ENCODE assay signal across 8 cellular contexts in the genomic region with DNA sequence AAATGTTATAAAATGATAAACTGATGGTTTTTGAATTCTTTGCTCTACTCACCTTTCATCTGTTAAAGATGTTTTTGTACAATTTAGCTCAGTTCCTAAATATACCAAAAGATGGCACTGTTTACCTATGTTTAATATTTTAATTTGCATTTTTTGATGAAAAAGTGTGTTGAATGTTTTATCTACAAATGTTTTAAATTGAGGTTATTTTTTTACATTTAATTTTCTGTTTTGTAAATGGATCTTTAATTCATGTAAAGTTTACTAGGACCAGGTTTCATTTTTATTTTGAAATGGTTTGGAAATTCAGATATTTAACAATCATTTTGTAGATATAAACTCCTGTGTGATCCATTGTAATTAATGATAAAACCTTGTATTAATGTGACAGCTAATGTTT. TPM values are rescaled to one million over a fixed set of nuclear protein-coding genes. Genes with fewer than 3 reads are reported as not detected.
DNase-seq lines count a peak whose midpoint lies in the region; ATAC-seq and TF ChIP-seq lines count a peak whose summit lies in the region.

No MANE protein-coding gene starts in this region.

- H3K9ac ChIP-seq in DND-41 (ENCODE audit: low read depth, low read length): peak overlapping the region; percentile 44

- H3K27me3 ChIP-seq in DND-41 (ENCODE audit: insufficient read depth, low read length, poor library complexity) (no peaks in the 10 kb centered on the region), ascending aorta (no peaks in the 10 kb centered on the region), lower lobe of right lung (ENCODE audit: low read depth) (no peaks in the 10 kb centered on the region)

- TF ChIP-seq CTCF in DND-41 (IDR thresholded peaks at IDR 0.05; ENCODE audit: borderline replicate concordance, extremely low read depth, low read length, poor library complexity, severe bottlenecking): peak; percentile 77
- peak; percentile 41 to 67 (median 52) for TF ChIP-seq CTCF in ascending aorta (IDR thresholded peaks at IDR 0.05)
- peak; percentile 71 for TF ChIP-seq CTCF in lower lobe of right lung (IDR thresholded peaks at IDR 0.05)

- intact Hi-C loops in ascending aorta (cut with DNase I) (loop anchor here (2.0 kb wide), 1 partner anchor 1025 kb away; no protein-coding TSS in a partner anchor), lower lobe of right lung (cut with DNase I) (loop anchor here (10.0 kb wide), 1 partner anchor 1021 kb away; no protein-coding TSS in a partner anchor)

- no peak overlapping the region for H2AFZ ChIP-seq in DND-41 (ENCODE audit: low read depth, low read length)

- no peak for DNase-seq in DND-41
- DNase-seq in Kasumi-1 (lab: John Stamatoyannopoulos, UW): peak; percentile 46 to 58
- DNase-seq in ascending aorta (ENCODE audit: low spot score in 2 of 2): no peak
- no peak for DNase-seq in lower lobe of right lung
- DNase-seq in NCI-H1048 (lab: John Stamatoyannopoulos, UW): no peak
- DNase-seq in HuH-7.5 (ENCODE audit: low spot score): no peak
- no peak for DNase-seq in HuH-7 (ENCODE audit: low spot score)
- DNase-seq in HPDE6-E6E7 (ENCODE audit: extremely low spot score): no peak

- peaks cover 37% of the 10 kb centered on the region for H3K79me2 ChIP-seq in DND-41 (ENCODE audit: insufficient read depth, low read length)

- H3K36me3 ChIP-seq in DND-41 (ENCODE audit: insufficient read depth, low read length) (peaks cover 3% of the 10 kb centered on the region; the same call in 1 of the 2 replicates), ascending aorta (no peaks in the 10 kb centered on the region), lower lobe of right lung (no peaks in the 10 kb centered on the region)

- no peaks in the 10 kb centered on the region for H3K9me3 ChIP-seq in DND-41 (ENCODE audit: insufficient read depth, low read length, severe bottlenecking)
- no peaks in the 10 kb centered on the region for H3K9me3 ChIP-seq in ascending aorta
- H3K9me3 ChIP-seq in lower lobe of right lung: no peaks in the 10 kb centered on the region

- peak overlapping the region in 1 of 2 experiments; percentile 4; a peak in 1 of 4 replicates for H3K4me3 ChIP-seq in DND-41 (ENCODE audit: low read depth in 1 of 2, low read length in 2 of 2)
- no peak overlapping the region for H3K4me3 ChIP-seq in ascending aorta
- no peak overlapping the region for H3K4me3 ChIP-seq in lower lobe of right lung

- peaks cover 23% of the 10 kb centered on the region for H3K4me1 ChIP-seq in DND-41 (ENCODE audit: insufficient read depth, low read length)
- H3K4me1 ChIP-seq in ascending aorta: no peaks in the 10 kb centered on the region
- peaks cover 3% of the 10 kb centered on the region for H3K4me1 ChIP-seq in lower lobe of right lung

- H4K20me1 ChIP-seq in DND-41 (ENCODE audit: insufficient read depth, low read length): no peaks in the 10 kb centered on the region

- H3K4me2 ChIP-seq in DND-41 (ENCODE audit: insufficient read depth, low read length): peak overlapping the region; percentile 52

- ATAC-seq in DND-41 (ENCODE audit: insufficient read depth, low read depth): no peak
- no peak for ATAC-seq in lower lobe of right lung

- peak overlapping the region; percentile 74 for H3K27ac ChIP-seq in DND-41 (ENCODE audit: low read length)
- H3K27ac ChIP-seq in ascending aorta: no peak overlapping the region
- no peak overlapping the region for H3K27ac ChIP-seq in lower lobe of right lung

RNA-seq across cellular contexts. Expression of a gene that starts 30.0 kb away (rescaled TPM):
- total RNA-seq in ascending aorta (11.9 TPM), lower lobe of right lung (16.0 TPM)

Comparison
In these comparisons a context has a peak if more than half of its experiments do, and no peak if none do; other contexts are left out.
1. DNase-seq: peak in Kasumi-1 (2 of 2); none in DND-41 (single experiment), ascending aorta (0 of 2), lower lobe of right lung (single experiment), NCI-H1048 (single experiment), HuH-7.5 (single experiment), HuH-7 (single experiment) and HPDE6-E6E7 (single experiment).
2. Peak in every context shown above with its lines, with median percentiles within 50 percentile points of each other: CTCF ChIP-seq.